In the genomic region with DNA sequence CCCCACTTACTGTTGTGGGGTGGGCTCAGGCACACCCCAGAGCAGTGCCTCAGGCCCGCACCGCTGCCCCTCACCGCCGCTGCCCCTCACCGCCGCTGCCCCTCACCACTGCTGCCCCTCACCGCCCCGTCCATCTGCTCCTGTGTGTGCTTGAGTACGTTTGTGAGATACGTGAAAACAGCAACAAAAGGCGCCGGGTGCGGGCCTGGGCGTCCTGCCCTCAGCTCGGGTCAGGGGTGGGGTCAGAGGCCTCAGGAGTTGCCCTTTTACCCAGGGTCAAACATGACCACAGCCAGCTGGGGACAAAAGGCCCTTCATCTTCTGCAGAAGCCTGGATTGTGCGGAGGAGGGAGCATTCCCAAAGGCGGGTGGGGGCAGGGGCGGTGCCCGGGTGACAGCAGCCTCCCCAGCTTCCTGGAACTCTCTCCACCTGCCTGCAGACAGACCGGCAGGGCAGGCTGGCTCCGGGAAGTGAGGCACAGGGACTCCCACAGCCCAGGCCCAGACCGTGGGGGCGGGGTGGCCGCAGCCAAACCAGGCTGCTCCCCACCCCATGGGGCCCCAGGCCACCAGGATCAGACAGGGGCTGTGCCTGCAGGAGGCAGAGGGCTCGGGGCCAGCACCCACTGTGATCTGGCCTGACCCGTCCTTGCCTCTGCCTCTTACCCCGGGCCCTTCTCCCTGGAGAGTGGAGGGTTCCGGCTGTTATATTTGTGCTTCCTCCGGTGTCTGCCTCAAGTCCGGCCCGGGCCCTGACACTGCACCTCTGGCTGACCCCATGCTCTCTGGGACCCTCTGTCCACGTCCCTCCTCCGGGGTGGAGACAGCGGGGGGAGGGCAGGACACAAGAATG, we compare ENCODE assay signal across 2 cellular contexts.
TF ChIP-seq lines count a peak whose summit lies in the region.

No MANE protein-coding gene starts in this region.

TF ChIP-seq in HEK293, 187 proteins besides CTCF, POLR2A, EP300 and RAD21 (continues in another document):
- TF ChIP-seq MYNN (tag by site-specific recombination; IDR thresholded peaks at IDR 0.05; ENCODE audit: borderline replicate concordance) (no peak), ZNF335 (tag by site-specific recombination; conservative IDR thresholded peaks at IDR 0.05) (no peak), ZNF169 (tag by site-specific recombination; IDR thresholded peaks at IDR 0.05) (no peak), ZIC2 (tag by site-specific recombination; IDR thresholded peaks at IDR 0.05) (peak; percentile 89), ZNF514 (tag by site-specific recombination; IDR thresholded peaks at IDR 0.05) (no peak), KLF1 (tag by site-specific recombination; IDR thresholded peaks at IDR 0.05) (peak; percentile 90), ZNF221 (tag by site-specific recombination; IDR thresholded peaks at IDR 0.05; ENCODE audit: borderline replicate concordance) (no peak), ZNF677 (tag by site-specific recombination; IDR thresholded peaks at IDR 0.05) (no peak), ZNF623 (tag by site-specific recombination; IDR thresholded peaks at IDR 0.05) (no peak), ZNF37A (tag by site-specific recombination; IDR thresholded peaks at IDR 0.05) (no peak), ZNF707 (tag by site-specific recombination; IDR thresholded peaks at IDR 0.05) (no peak), WT1 (tag by site-specific recombination; IDR thresholded peaks at IDR 0.05) (no peak), ZNF629 (tag by site-specific recombination; IDR thresholded peaks at IDR 0.05) (no peak), ZNF354C (tag by site-specific recombination; IDR thresholded peaks at IDR 0.05; ENCODE audit: borderline replicate concordance, low read depth) (no peak)
- TF ChIP-seq, protein P1, sequence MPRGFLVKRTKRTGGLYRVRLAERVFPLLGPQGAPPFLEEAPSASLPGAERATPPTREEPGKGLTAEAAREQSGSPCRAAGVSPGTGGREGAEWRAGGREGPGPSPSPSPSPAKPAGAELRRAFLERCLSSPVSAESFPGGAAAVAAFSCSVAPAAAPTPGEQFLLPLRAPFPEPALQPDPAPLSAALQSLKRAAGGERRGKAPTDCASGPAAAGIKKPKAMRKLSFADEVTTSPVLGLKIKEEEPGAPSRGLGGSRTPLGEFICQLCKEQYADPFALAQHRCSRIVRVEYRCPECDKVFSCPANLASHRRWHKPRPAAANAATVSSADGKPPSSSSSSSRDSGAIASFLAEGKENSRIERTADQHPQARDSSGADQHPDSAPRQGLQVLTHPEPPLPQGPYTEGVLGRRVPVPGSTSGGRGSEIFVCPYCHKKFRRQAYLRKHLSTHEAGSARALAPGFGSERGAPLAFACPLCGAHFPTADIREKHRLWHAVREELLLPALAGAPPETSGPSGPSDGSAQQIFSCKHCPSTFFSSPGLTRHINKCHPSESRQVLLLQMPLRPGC (tag by site-specific recombination; IDR thresholded peaks at IDR 0.05), result no peak
- TF ChIP-seq, protein P2, sequence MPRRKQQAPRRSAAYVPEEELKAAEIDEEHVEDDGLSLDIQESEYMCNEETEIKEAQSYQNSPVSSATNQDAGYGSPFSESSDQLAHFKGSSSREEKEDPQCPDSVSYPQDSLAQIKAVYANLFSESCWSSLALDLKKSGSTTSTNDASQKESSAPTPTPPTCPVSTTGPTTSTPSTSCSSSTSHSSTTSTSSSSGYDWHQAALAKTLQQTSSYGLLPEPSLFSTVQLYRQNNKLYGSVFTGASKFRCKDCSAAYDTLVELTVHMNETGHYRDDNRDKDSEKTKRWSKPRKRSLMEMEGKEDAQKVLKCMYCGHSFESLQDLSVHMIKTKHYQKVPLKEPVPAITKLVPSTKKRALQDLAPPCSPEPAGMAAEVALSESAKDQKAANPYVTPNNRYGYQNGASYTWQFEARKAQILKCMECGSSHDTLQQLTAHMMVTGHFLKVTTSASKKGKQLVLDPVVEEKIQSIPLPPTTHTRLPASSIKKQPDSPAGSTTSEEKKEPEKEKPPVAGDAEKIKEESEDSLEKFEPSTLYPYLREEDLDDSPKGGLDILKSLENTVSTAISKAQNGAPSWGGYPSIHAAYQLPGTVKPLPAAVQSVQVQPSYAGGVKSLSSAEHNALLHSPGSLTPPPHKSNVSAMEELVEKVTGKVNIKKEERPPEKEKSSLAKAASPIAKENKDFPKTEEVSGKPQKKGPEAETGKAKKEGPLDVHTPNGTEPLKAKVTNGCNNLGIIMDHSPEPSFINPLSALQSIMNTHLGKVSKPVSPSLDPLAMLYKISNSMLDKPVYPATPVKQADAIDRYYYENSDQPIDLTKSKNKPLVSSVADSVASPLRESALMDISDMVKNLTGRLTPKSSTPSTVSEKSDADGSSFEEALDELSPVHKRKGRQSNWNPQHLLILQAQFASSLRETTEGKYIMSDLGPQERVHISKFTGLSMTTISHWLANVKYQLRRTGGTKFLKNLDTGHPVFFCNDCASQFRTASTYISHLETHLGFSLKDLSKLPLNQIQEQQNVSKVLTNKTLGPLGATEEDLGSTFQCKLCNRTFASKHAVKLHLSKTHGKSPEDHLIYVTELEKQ (tag by site-specific recombination; IDR thresholded peaks at IDR 0.05; ENCODE audit: borderline replicate concordance), result no peak
- TF ChIP-seq, protein P3, sequence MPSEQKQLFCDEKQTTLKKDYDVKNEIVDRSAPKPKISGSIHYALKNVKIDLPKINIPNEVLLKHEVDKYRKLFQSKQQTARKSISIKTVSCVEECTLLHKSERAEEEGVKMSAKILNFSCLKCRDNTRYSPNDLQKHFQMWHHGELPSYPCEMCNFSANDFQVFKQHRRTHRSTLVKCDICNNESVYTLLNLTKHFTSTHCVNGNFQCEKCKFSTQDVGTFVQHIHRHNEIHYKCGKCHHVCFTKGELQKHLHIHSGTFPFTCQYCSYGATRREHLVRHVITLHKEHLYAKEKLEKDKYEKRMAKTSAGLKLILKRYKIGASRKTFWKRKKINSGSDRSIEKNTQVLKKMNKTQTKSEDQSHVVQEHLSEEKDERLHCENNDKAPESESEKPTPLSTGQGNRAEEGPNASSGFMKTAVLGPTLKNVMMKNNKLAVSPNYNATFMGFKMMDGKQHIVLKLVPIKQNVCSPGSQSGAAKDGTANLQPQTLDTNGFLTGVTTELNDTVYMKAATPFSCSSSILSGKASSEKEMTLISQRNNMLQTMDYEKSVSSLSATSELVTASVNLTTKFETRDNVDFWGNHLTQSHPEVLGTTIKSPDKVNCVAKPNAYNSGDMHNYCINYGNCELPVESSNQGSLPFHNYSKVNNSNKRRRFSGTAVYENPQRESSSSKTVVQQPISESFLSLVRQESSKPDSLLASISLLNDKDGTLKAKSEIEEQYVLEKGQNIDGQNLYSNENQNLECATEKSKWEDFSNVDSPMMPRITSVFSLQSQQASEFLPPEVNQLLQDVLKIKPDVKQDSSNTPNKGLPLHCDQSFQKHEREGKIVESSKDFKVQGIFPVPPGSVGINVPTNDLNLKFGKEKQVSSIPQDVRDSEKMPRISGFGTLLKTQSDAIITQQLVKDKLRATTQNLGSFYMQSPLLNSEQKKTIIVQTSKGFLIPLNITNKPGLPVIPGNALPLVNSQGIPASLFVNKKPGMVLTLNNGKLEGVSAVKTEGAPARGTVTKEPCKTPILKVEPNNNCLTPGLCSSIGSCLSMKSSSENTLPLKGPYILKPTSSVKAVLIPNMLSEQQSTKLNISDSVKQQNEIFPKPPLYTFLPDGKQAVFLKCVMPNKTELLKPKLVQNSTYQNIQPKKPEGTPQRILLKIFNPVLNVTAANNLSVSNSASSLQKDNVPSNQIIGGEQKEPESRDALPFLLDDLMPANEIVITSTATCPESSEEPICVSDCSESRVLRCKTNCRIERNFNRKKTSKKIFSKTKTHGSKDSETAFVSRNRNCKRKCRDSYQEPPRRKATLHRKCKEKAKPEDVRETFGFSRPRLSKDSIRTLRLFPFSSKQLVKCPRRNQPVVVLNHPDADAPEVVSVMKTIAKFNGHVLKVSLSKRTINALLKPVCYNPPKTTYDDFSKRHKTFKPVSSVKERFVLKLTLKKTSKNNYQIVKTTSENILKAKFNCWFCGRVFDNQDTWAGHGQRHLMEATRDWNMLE (tag by site-specific recombination; conservative IDR thresholded peaks at IDR 0.05; ENCODE audit: low read depth), result no peak

TF ChIP-seq in GM12878, 131 proteins besides CTCF, POLR2A, EP300 and RAD21:
- TF ChIP-seq, protein P4, sequence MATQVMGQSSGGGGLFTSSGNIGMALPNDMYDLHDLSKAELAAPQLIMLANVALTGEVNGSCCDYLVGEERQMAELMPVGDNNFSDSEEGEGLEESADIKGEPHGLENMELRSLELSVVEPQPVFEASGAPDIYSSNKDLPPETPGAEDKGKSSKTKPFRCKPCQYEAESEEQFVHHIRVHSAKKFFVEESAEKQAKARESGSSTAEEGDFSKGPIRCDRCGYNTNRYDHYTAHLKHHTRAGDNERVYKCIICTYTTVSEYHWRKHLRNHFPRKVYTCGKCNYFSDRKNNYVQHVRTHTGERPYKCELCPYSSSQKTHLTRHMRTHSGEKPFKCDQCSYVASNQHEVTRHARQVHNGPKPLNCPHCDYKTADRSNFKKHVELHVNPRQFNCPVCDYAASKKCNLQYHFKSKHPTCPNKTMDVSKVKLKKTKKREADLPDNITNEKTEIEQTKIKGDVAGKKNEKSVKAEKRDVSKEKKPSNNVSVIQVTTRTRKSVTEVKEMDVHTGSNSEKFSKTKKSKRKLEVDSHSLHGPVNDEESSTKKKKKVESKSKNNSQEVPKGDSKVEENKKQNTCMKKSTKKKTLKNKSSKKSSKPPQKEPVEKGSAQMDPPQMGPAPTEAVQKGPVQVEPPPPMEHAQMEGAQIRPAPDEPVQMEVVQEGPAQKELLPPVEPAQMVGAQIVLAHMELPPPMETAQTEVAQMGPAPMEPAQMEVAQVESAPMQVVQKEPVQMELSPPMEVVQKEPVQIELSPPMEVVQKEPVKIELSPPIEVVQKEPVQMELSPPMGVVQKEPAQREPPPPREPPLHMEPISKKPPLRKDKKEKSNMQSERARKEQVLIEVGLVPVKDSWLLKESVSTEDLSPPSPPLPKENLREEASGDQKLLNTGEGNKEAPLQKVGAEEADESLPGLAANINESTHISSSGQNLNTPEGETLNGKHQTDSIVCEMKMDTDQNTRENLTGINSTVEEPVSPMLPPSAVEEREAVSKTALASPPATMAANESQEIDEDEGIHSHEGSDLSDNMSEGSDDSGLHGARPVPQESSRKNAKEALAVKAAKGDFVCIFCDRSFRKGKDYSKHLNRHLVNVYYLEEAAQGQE (IDR thresholded peaks at IDR 0.05; ENCODE audit: low read depth, low read length), result no peak
- TF ChIP-seq, protein P5, sequence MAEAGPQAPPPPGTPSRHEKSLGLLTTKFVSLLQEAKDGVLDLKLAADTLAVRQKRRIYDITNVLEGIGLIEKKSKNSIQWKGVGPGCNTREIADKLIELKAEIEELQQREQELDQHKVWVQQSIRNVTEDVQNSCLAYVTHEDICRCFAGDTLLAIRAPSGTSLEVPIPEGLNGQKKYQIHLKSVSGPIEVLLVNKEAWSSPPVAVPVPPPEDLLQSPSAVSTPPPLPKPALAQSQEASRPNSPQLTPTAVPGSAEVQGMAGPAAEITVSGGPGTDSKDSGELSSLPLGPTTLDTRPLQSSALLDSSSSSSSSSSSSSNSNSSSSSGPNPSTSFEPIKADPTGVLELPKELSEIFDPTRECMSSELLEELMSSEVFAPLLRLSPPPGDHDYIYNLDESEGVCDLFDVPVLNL (IDR thresholded peaks at IDR 0.05; ENCODE audit: low read depth, low read length), result no peak
- TF ChIP-seq, protein P6, sequence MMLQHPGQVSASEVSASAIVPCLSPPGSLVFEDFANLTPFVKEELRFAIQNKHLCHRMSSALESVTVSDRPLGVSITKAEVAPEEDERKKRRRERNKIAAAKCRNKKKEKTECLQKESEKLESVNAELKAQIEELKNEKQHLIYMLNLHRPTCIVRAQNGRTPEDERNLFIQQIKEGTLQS (IDR thresholded peaks at IDR 0.05; ENCODE audit: borderline replicate concordance, extremely low read depth, low read depth, low read length), result no peak
- no peak for TF ChIP-seq NFXL1 (IDR thresholded peaks at IDR 0.05; ENCODE audit: borderline replicate concordance)
- TF ChIP-seq TCF3 (IDR thresholded peaks at IDR 0.05; ENCODE audit: borderline replicate concordance, insufficient read depth, low read depth, low read length), result no peak
- TF ChIP-seq BHLHE40 (IDR thresholded peaks at IDR 0.05; ENCODE audit: borderline replicate concordance in 1 of 2, low read depth in 2 of 2, low read length in 1 of 2), result no peak
- no peak for TF ChIP-seq NR2C1 (IDR thresholded peaks at IDR 0.05)
- TF ChIP-seq, protein P7, sequence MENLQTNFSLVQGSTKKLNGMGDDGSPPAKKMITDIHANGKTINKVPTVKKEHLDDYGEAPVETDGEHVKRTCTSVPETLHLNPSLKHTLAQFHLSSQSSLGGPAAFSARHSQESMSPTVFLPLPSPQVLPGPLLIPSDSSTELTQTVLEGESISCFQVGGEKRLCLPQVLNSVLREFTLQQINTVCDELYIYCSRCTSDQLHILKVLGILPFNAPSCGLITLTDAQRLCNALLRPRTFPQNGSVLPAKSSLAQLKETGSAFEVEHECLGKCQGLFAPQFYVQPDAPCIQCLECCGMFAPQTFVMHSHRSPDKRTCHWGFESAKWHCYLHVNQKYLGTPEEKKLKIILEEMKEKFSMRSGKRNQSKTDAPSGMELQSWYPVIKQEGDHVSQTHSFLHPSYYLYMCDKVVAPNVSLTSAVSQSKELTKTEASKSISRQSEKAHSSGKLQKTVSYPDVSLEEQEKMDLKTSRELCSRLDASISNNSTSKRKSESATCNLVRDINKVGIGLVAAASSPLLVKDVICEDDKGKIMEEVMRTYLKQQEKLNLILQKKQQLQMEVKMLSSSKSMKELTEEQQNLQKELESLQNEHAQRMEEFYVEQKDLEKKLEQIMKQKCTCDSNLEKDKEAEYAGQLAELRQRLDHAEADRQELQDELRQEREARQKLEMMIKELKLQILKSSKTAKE (IDR thresholded peaks at IDR 0.05; ENCODE audit: low read depth, poor library complexity, severe bottlenecking), result no peak
- TF ChIP-seq RUNX3 (IDR thresholded peaks at IDR 0.05; ENCODE audit: low read length), result no peak
- no peak for TF ChIP-seq EGR1 (IDR thresholded peaks at IDR 0.05; ENCODE audit: borderline replicate concordance in 1 of 2, low read depth in 2 of 2, low read length in 2 of 2)
- no peak for TF ChIP-seq BRCA1 (IDR thresholded peaks at IDR 0.05; ENCODE audit: low read depth, low read length)
- TF ChIP-seq, protein P8, sequence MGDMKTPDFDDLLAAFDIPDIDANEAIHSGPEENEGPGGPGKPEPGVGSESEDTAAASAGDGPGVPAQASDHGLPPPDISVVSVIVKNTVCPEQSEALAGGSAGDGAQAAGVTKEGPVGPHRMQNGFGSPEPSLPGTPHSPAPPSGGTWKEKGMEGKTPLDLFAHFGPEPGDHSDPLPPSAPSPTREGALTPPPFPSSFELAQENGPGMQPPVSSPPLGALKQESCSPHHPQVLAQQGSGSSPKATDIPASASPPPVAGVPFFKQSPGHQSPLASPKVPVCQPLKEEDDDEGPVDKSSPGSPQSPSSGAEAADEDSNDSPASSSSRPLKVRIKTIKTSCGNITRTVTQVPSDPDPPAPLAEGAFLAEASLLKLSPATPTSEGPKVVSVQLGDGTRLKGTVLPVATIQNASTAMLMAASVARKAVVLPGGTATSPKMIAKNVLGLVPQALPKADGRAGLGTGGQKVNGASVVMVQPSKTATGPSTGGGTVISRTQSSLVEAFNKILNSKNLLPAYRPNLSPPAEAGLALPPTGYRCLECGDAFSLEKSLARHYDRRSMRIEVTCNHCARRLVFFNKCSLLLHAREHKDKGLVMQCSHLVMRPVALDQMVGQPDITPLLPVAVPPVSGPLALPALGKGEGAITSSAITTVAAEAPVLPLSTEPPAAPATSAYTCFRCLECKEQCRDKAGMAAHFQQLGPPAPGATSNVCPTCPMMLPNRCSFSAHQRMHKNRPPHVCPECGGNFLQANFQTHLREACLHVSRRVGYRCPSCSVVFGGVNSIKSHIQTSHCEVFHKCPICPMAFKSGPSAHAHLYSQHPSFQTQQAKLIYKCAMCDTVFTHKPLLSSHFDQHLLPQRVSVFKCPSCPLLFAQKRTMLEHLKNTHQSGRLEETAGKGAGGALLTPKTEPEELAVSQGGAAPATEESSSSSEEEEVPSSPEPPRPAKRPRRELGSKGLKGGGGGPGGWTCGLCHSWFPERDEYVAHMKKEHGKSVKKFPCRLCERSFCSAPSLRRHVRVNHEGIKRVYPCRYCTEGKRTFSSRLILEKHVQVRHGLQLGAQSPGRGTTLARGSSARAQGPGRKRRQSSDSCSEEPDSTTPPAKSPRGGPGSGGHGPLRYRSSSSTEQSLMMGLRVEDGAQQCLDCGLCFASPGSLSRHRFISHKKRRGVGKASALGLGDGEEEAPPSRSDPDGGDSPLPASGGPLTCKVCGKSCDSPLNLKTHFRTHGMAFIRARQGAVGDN (IDR thresholded peaks at IDR 0.05), result no peak
- TF ChIP-seq NBN (IDR thresholded peaks at IDR 0.05), result no peak
- no peak for TF ChIP-seq ATF7 (IDR thresholded peaks at IDR 0.05; ENCODE audit: low read depth)
- no peak for TF ChIP-seq MTA3 (IDR thresholded peaks at IDR 0.05; ENCODE audit: borderline replicate concordance, low read length)
